In genomic region chr21:41625428-41625827, GRCh38 we compare ENCODE assay signal across 18 cellular contexts.
DNase-seq lines count a peak whose midpoint lies in the region; ATAC-seq, FAIRE-seq and TF ChIP-seq lines count a peak whose summit lies in the region.
"Had no signal": no experiment of that assay in that cellular context is flagged by ENCODE, and none has a peak within 500 bp of the region (broad histone marks: within the 10 kb centered on the region; RNA-seq: fewer than 3 reads in every experiment).

No MANE protein-coding gene starts in this region.

- TF ChIP-seq CTCF in A549 (IDR thresholded peaks at IDR 0.05) (no peak), Panc1 (IDR thresholded peaks at IDR 0.05) (no peak), sigmoid colon (IDR thresholded peaks at IDR 0.05) (no peak)

- WGBS in A549 (ENCODE audit: missing lambda C conversion rate), result 88% methylated on average over 4 of the region's 4 CpGs
- WGBS in mesenchymal stem cell, result 82% methylated on average over 4 of the region's 4 CpGs
- 62 to 79% methylated on average over 4 of the region's 4 CpGs for WGBS in sigmoid colon, 2 donors

- TF ChIP-seq EP300 in A549 (IDR thresholded peaks at IDR 0.05) (no peak), sigmoid colon (IDR thresholded peaks at IDR 0.05) (no peak)

- H3K23ac ChIP-seq in mesenchymal stem cell (ENCODE audit: low read length in 2 of 2), result no peak overlapping the region

- DNase-seq in A549 (ENCODE audit: low read depth in 1 of 2, low spot score in 1 of 2) (no peak), Panc1 (ENCODE audit: low read depth, low spot score) (no peak), mesenchymal stem cell (no peak), sigmoid colon (peak; percentile 14), GM12891 (ENCODE audit: insufficient read length, low spot score) (no peak), kidney tubule cell (ENCODE audit: low spot score) (no peak)
- DNase-seq: Caco-2; CD4-positive, CD25-positive, alpha-beta regulatory T cell; CD8-positive, alpha-beta T cell; DMS153; DND-41; HFFc6 had no signal

- in situ Hi-C loops in Panc1 (cut with HindIII; ENCODE audit: low pct_unique_long_range_greater_than_20kb, low sequenced_read_pairs), result no loop called here

- no TSS peak for BruUV-seq in Panc1 (replicated peaks; lab: Mats Ljungman, UMichigan)

- H4K8ac ChIP-seq in mesenchymal stem cell (ENCODE audit: low read length), result no peak overlapping the region

- no peak overlapping the region for H2BK12ac ChIP-seq in mesenchymal stem cell (ENCODE audit: low read length in 2 of 2)

- no peak overlapping the region for H2BK5ac ChIP-seq in mesenchymal stem cell (ENCODE audit: low read depth, low read length, poor library complexity, severe bottlenecking)

- H3K9me3 ChIP-seq in A549 (peaks cover 8% of the 10 kb centered on the region), Panc1 (ENCODE audit: control insufficient read depth, insufficient read depth, low read depth, low read length) (peaks cover 10% of the 10 kb centered on the region; the same call in 1 of the 2 replicates), mesenchymal stem cell (ENCODE audit: control insufficient read depth, low read length) (no peaks in the 10 kb centered on the region), sigmoid colon (peaks cover 0 to 2% (median 0%) of the 10 kb centered on the region in 4 donors)
- H3K9me3 ChIP-seq: HAP-1 had no signal

- no peak overlapping the region for H3K18ac ChIP-seq in mesenchymal stem cell (ENCODE audit: low read depth in 1 of 2, low read length in 2 of 2)

- H2AK5ac ChIP-seq in mesenchymal stem cell (ENCODE audit: low read length, severe bottlenecking), result no peak overlapping the region

- H3K79me1 ChIP-seq in mesenchymal stem cell (replicated peaks; ENCODE audit: low read length, poor library complexity, severe bottlenecking), result no peaks in the 10 kb centered on the region

- TF ChIP-seq RAD21 in A549 (conservative IDR thresholded peaks at IDR 0.05 in 1 of 2, IDR thresholded peaks at IDR 0.05 in 1 of 2), result no peak

- peak overlapping the region; percentile 21 for H2BK15ac ChIP-seq in mesenchymal stem cell (ENCODE audit: low read depth, poor library complexity, severe bottlenecking)

- POLR2A ChIA-PET in A549 (lab: Yijun Ruan, JAX), result no interaction called here
- POLR2A ChIA-PET in Panc1 (lab: Charles Lee), result interaction anchor here (0.6 kb wide), 1 partner anchor 143 kb away, joined by 3 read pairs; no protein-coding TSS in a partner anchor

- H3K4me2 ChIP-seq in A549 (no peak overlapping the region), mesenchymal stem cell (ENCODE audit: low read length, poor library complexity, severe bottlenecking) (no peak overlapping the region)
- H3K4me2 ChIP-seq: BLaER1, GM23338 had no signal

- TF ChIP-seq POLR2A in A549 (IDR thresholded peaks at IDR 0.05; ENCODE audit: low read length) (no peak), sigmoid colon (IDR thresholded peaks at IDR 0.05) (no peak), GM12891 (IDR thresholded peaks at IDR 0.05; ENCODE audit: low read depth, low read length) (no peak)

- no peaks in the 10 kb centered on the region for H3K27me3 ChIP-seq in Panc1 (ENCODE audit: control insufficient read depth, insufficient read depth, low read length)
- H3K27me3 ChIP-seq in mesenchymal stem cell (ENCODE audit: control insufficient read depth in 1 of 2, insufficient read depth in 1 of 2, low read length in 2 of 2), result peaks cover 8 to 11% of the 10 kb centered on the region in 2 experiments
- H3K27me3 ChIP-seq in sigmoid colon, result peaks cover 0 to 6% (median 0%) of the 10 kb centered on the region in 3 donors
- H3K27me3 ChIP-seq: BLaER1 had no signal

- H3K4me1 ChIP-seq in A549 (peaks cover 24% of the 10 kb centered on the region; the same call in 2 of the 3 replicates), Panc1 (ENCODE audit: control insufficient read depth, insufficient read depth, low read length) (peaks cover 5% of the 10 kb centered on the region), mesenchymal stem cell (ENCODE audit: control insufficient read depth, insufficient read depth, low read depth, low read length) (peaks cover 5% of the 10 kb centered on the region), sigmoid colon (no peaks in the 10 kb centered on the region)
- H3K4me1 ChIP-seq: Caco-2, HAP-1 had no signal

- CTCF ChIA-PET in A549 (lab: Yijun Ruan, JAX), result no interaction called here
- CTCF ChIA-PET in Panc1 (lab: Charles Lee), result no interaction called here

- no peak overlapping the region for H4K91ac ChIP-seq in mesenchymal stem cell (ENCODE audit: low read length)

- FAIRE-seq in A549 (lab: Jason Lieb, UNC), result no peak
- no peak for FAIRE-seq in GM12891 (lab: Jason Lieb, UNC)
- FAIRE-seq: G401.6 had no signal

- H3K14ac ChIP-seq in mesenchymal stem cell (ENCODE audit: low read length in 2 of 2), result no peak overlapping the region

- intact Hi-C loops in Panc1 (cut with micrococcal nuclease; ENCODE audit: unreplicated experiment) (no loop called here), sigmoid colon (cut with DNase I) (no loop called here)

- H3K4ac ChIP-seq in mesenchymal stem cell (ENCODE audit: low read depth in 1 of 2, low read length in 2 of 2), result no peak overlapping the region

- ATAC-seq in A549 (no peak), Panc1 (no peak), HG02571 (IDR thresholded peaks at IDR 0.05; ENCODE audit: unreplicated experiment) (no peak)
- ATAC-seq: CD8-positive, alpha-beta T cell; GM23338 had no signal

- H3K27ac ChIP-seq in A549 (peak overlapping the region; percentile 17 to 60; a peak in 3 of 6 replicates), Panc1 (ENCODE audit: low read length) (peak overlapping the region; percentile 71; the same call in 1 of the 2 replicates), mesenchymal stem cell (ENCODE audit: low read length, poor library complexity, severe bottlenecking) (no peak overlapping the region), sigmoid colon (no peak overlapping the region)
- H3K27ac ChIP-seq: BLaER1, C4-2B had no signal

- no peak overlapping the region for H2BK120ac ChIP-seq in mesenchymal stem cell (ENCODE audit: low read depth, low read length)

- H3K4me3 ChIP-seq in A549 (no peak overlapping the region), Panc1 (ENCODE audit: low read depth in 2 of 2, low read length in 2 of 2) (no peak overlapping the region), mesenchymal stem cell (ENCODE audit: insufficient read depth in 1 of 2, low read depth in 1 of 2, low read length in 2 of 2) (no peak overlapping the region), sigmoid colon (no peak overlapping the region)
- H3K4me3 ChIP-seq: BLaER1, GM23338, HAP-1 had no signal

- no peak overlapping the region for H2AFZ ChIP-seq in mesenchymal stem cell (ENCODE audit: low read depth, low read length)
- H2AFZ ChIP-seq: GM23338 had no signal

- no peaks in the 10 kb centered on the region for H3K36me3 ChIP-seq in Panc1 (ENCODE audit: control insufficient read depth, insufficient read depth, low read length)
- H3K36me3 ChIP-seq in mesenchymal stem cell (ENCODE audit: control insufficient read depth in 1 of 2, insufficient read depth in 2 of 2, low read depth in 1 of 2, low read length in 2 of 2), result no peaks in the 10 kb centered on the region
- no peaks in the 10 kb centered on the region for H3K36me3 ChIP-seq in sigmoid colon
- H3K36me3 ChIP-seq: BLaER1, HAP-1 had no signal

- no peak overlapping the region for H3K9ac ChIP-seq in mesenchymal stem cell (ENCODE audit: low read length)
- H3K9ac ChIP-seq: BLaER1 had no signal

TF ChIP-seq in A549, 52 proteins besides CTCF, POLR2A, EP300 and RAD21:
- TF ChIP-seq MAZ (IDR thresholded peaks at IDR 0.05; ENCODE audit: borderline replicate concordance, low read depth, low read length) (no peak), TFCP2L1 (CRISPR knock-in tag; IDR thresholded peaks at IDR 0.05) (no peak), ZFP36 (IDR thresholded peaks at IDR 0.05; ENCODE audit: borderline replicate concordance, partially characterized antibody) (peak; percentile 56)

TF ChIP-seq in GM12891, 5 proteins besides CTCF, POLR2A, EP300 and RAD21:
- no peak for TF ChIP-seq PAX5 (IDR thresholded peaks at IDR 0.05; ENCODE audit: insufficient read depth, low read length, severe bottlenecking)

Comparison
In these comparisons a context has a peak if more than half of its experiments do, and no peak if none do; other contexts are left out.
1. H3K27ac ChIP-seq: peak in A549 (2 of 2) and Panc1 (single experiment); none in mesenchymal stem cell (single experiment) and sigmoid colon (0 of 4).